In genomic region chr6:62390413-62390812, GRCh38 we compare ENCODE assay signal across 16 cellular contexts.
"Had no signal": no experiment of that assay in that cellular context is flagged by ENCODE, and none has a peak within 500 bp of the region (broad histone marks: within the 10 kb centered on the region; RNA-seq: fewer than 3 reads in every experiment).

No MANE protein-coding gene starts in this region.

- H3K27ac Mint-ChIP-seq: activated CD4-positive, alpha-beta T cell treated with anti-CD3 and anti-CD28 coated beads for 36 hours; activated CD8-positive, alpha-beta T cell treated with anti-CD3 and anti-CD28 coated beads, Interleukin-2, amount 10 ng/mL, durations not matched to agents 7 days and 5 days; nephron progenitor cell; type B pancreatic cell had no signal

- H3K9me3 Mint-ChIP-seq: nephron progenitor cell, type B pancreatic cell had no signal

- H3K27ac ChIP-seq: cardiac muscle cell, heart left ventricle, left ventricle myocardium inferior, suprapubic skin, VCaP had no signal

- H3K27me3 Mint-ChIP-seq: activated CD4-positive, alpha-beta T cell treated with anti-CD3 and anti-CD28 coated beads for 36 hours; type B pancreatic cell had no signal

- H3K4me1 ChIP-seq: heart left ventricle, left ventricle myocardium inferior, suprapubic skin had no signal

- H3K4me3 ChIP-seq: cardiac muscle cell, heart left ventricle, left ventricle myocardium inferior, suprapubic skin had no signal

- H3K36me3 Mint-ChIP-seq: type B pancreatic cell had no signal

- ATAC-seq: activated CD4-positive, alpha-beta T cell treated with anti-CD3 and anti-CD28 coated beads for 36 hours; activated CD8-positive, alpha-beta T cell treated with anti-CD3 and anti-CD28 coated beads, Interleukin-2, amount 10 ng/mL, durations not matched to agents 7 days and 5 days; heart left ventricle; sciatic nerve; stimulated activated naive CD8-positive, alpha-beta T cell treated with anti-CD3 and anti-CD28 coated beads, Interleukin-15, Interleukin-2, amounts not matched to agents 100 U/mL and 50 U/mL, for 24 hours had no signal

- H3K36me3 ChIP-seq: cardiac muscle cell, heart left ventricle, left ventricle myocardium inferior, suprapubic skin had no signal

- H3K9me3 ChIP-seq: suprapubic skin had no signal

- H3K27me3 ChIP-seq: cardiac muscle cell, heart left ventricle, suprapubic skin had no signal

- DNase-seq: activated CD4-positive, alpha-beta T cell treated with anti-CD3 and anti-CD28 coated beads for 36 hours; activated CD8-positive, alpha-beta T cell treated with anti-CD3 and anti-CD28 coated beads, Interleukin-2, amount 10 ng/mL, durations not matched to agents 7 days and 5 days; activated naive CD4-positive, alpha-beta T cell treated with Interleukin-2 at 50 U/mL for 16 hours; foreskin melanocyte; heart left ventricle; left ventricle myocardium inferior; mesenchymal stem cell; nephron progenitor cell; stimulated activated CD4-positive, alpha-beta T cell treated with anti-CD3 and anti-CD28 coated beads, Interleukin-12 subunit alpha, Interleukin-12 subunit beta, amount 100 ng/mL, for 4 hours; stimulated activated naive CD8-positive, alpha-beta T cell treated with anti-CD3 and anti-CD28 coated beads, Interleukin-15, Interleukin-2, amounts not matched to agents 100 U/mL and 50 U/mL, for 24 hours; T-helper 9 cell had no signal

- H3K4me3 Mint-ChIP-seq: activated CD4-positive, alpha-beta T cell treated with anti-CD3 and anti-CD28 coated beads for 36 hours; activated CD8-positive, alpha-beta T cell treated with anti-CD3 and anti-CD28 coated beads, Interleukin-2, amount 10 ng/mL, durations not matched to agents 7 days and 5 days; nephron progenitor cell; type B pancreatic cell had no signal

- H3K4me1 Mint-ChIP-seq: activated CD4-positive, alpha-beta T cell treated with anti-CD3 and anti-CD28 coated beads for 36 hours; nephron progenitor cell had no signal
